In the genomic region with DNA sequence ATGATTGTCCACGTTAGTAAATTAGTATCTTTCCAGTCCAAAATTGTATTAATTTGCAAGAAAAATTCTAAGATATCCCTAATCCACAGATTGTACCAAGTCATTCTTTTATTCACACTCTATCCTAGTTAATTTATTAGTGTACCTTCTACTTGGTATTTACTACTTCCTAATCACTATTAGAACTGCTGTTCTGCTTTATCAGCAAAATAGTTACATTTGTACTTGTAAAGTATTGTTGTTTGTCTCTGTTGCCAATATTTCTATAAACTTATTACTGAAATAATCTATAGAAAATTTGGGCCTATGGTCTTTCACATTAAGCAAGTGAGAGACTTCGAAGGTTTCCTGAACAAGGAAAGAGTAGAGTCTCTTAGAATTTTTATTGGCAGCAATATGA, we compare ENCODE assay signal across 12 cellular contexts. TPM values are rescaled to one million over a fixed set of nuclear protein-coding genes. Genes with fewer than 3 reads are reported as not detected.
"Had no signal": no experiment of that assay in that cellular context is flagged by ENCODE, and none has a peak within 500 bp of the region (broad histone marks: within the 10 kb centered on the region; RNA-seq: fewer than 3 reads in every experiment).

No MANE protein-coding gene starts in this region.

- H3K9me3 ChIP-seq: HAP-1 had no signal

- H3K9ac ChIP-seq: GM23248 had no signal

- H2AFZ ChIP-seq: GM23248, GM23338 had no signal

- H3K27ac ChIP-seq: GM23248 had no signal

- H3K4me3 ChIP-seq: GM23248, GM23338, HAP-1 had no signal

- H3K4me1 ChIP-seq: HAP-1 had no signal

- DNase-seq: GM23248, GOT3, H7, H9, HCEC 1CT, HFFc6 had no signal

- H3K36me3 ChIP-seq: HAP-1 had no signal

- ATAC-seq: GM23338, HCT116 had no signal

- FAIRE-seq: H1, H54 had no signal

- H3K4me2 ChIP-seq: GM23338 had no signal

RNA-seq across cellular contexts. Expression of a gene that starts 5.6 kb away (rescaled TPM):
- total RNA-seq: GM23248, GM23338, H1, H4, H7, H9, HFFc6 had no signal
- polyA plus RNA-seq: GM23248, GM23338, H1 had no signal
